Comparison of ENCODE assay signal across 22 cellular contexts in the genomic region with DNA sequence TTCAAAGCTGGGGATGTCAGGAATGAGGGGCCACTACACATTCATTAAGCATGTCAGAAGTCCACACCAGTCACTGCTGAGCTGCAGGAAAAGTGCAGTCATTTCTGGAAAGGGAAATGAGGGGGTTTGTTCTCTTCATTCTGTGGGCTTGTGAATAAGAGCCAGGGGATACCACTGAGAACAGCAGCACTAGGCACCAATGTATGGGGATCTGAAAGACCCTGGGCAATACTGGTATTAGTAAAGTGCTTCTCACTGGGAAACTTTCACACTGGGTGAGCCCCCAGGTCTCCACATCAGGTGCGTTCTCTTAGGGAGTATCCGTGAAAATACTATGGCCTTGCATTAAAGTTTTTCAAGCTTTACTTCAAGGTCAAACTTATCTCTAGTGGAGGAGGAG. TPM values are rescaled to one million over a fixed set of nuclear protein-coding genes. Genes with fewer than 3 reads are reported as not detected.
DNase-seq lines count a peak whose midpoint lies in the region; ATAC-seq and TF ChIP-seq lines count a peak whose summit lies in the region.
"Had no signal": no experiment of that assay in that cellular context is flagged by ENCODE, and none has a peak within 500 bp of the region (broad histone marks: within the 10 kb centered on the region; RNA-seq: fewer than 3 reads in every experiment).

No MANE protein-coding gene starts in this region.

- H3K36me3 Mint-ChIP-seq in stimulated activated memory B cell treated with anti-CD40 and anti-IgM and Interleukin-4, amounts not matched to agents 10 μg/mL and 1 μg/mL and 100 μg/mL, for 72 hours = no peaks in the 10 kb centered on the region
- H3K36me3 Mint-ChIP-seq: CD8-positive, alpha-beta T cell had no signal

- H3K9me3 Mint-ChIP-seq in stimulated activated memory B cell treated with anti-CD40 and anti-IgM and Interleukin-4, amounts not matched to agents 10 μg/mL and 1 μg/mL and 100 μg/mL, for 72 hours = no peaks in the 10 kb centered on the region
- H3K9me3 Mint-ChIP-seq: CD8-positive, alpha-beta T cell had no signal

- no peak overlapping the region for H3K4me3 Mint-ChIP-seq in stimulated activated memory B cell treated with anti-CD40 and anti-IgM and Interleukin-4, amounts not matched to agents 10 μg/mL and 1 μg/mL and 100 μg/mL, for 72 hours
- H3K4me3 Mint-ChIP-seq: B cell; CD8-positive, alpha-beta T cell had no signal

- intact Hi-C loops in left cardiac atrium (cut with DNase I) = no loop called here
- intact Hi-C loops in psoas muscle (cut with DNase I) = no loop called here

- H3K9me3 ChIP-seq in cardiac muscle cell (ENCODE audit: low read depth) (no peaks in the 10 kb centered on the region), psoas muscle (no peaks in the 10 kb centered on the region)
- H3K9me3 ChIP-seq: SJCRH30 had no signal

- 80 to 98% (median 89%) methylated on average over 2 of the region's 2 CpGs for WGBS in psoas muscle, 3 donors

- H3K27ac Mint-ChIP-seq in stimulated activated memory B cell treated with anti-CD40 and anti-IgM and Interleukin-4, amounts not matched to agents 10 μg/mL and 1 μg/mL and 100 μg/mL, for 72 hours = no peak overlapping the region
- H3K27ac Mint-ChIP-seq: B cell; CD8-positive, alpha-beta T cell had no signal

- H3K4me1 ChIP-seq in cardiac muscle cell (ENCODE audit: low read depth) = peaks cover 40% of the 10 kb centered on the region
- H3K4me1 ChIP-seq in psoas muscle = peaks cover 14% of the 10 kb centered on the region

- H3K27me3 ChIP-seq in cardiac muscle cell = no peaks in the 10 kb centered on the region
- no peaks in the 10 kb centered on the region for H3K27me3 ChIP-seq in psoas muscle (ENCODE audit: insufficient read depth in 3 of 3, low read length in 2 of 3)
- H3K27me3 ChIP-seq: SJCRH30 had no signal

- peaks cover 13% of the 10 kb centered on the region for H3K36me3 ChIP-seq in cardiac muscle cell
- H3K36me3 ChIP-seq in psoas muscle (ENCODE audit: insufficient read depth in 1 of 2, low read depth in 1 of 2) = no peaks in the 10 kb centered on the region

- H3K4me3 ChIP-seq in cardiac muscle cell = no peak overlapping the region
- no peak overlapping the region for H3K4me3 ChIP-seq in psoas muscle
- H3K4me3 ChIP-seq: SJCRH30 had no signal

- no peaks in the 10 kb centered on the region for H3K27me3 Mint-ChIP-seq in stimulated activated memory B cell treated with anti-CD40 and anti-IgM and Interleukin-4, amounts not matched to agents 10 μg/mL and 1 μg/mL and 100 μg/mL, for 72 hours

- H3K27ac ChIP-seq in cardiac muscle cell = peak overlapping the region; percentile 79
- peak overlapping the region; percentile 85 for H3K27ac ChIP-seq in psoas muscle
- H3K27ac ChIP-seq: 22Rv1, C4-2B, SJCRH30 had no signal

- ATAC-seq in left cardiac atrium (no peak), psoas muscle (peak in 1 of 4 donors; percentile 5), GM21447 (IDR thresholded peaks at IDR 0.05; ENCODE audit: unreplicated experiment) (no peak), GM19351 (IDR thresholded peaks at IDR 0.05; ENCODE audit: unreplicated experiment) (no peak)
- peak; percentile 56 for ATAC-seq in stimulated activated memory B cell treated with anti-CD40 and anti-IgM and Interleukin-4, amounts not matched to agents 10 μg/mL and 1 μg/mL and 100 μg/mL, for 72 hours
- ATAC-seq: CD8-positive, alpha-beta T cell; HepG2; PC-3 had no signal

- no peak for DNase-seq in cardiac muscle cell (ENCODE audit: low read depth in 1 of 2, low spot score in 1 of 2)
- no peak for DNase-seq in left cardiac atrium
- DNase-seq in psoas muscle = no peak
- DNase-seq in iPS-NIHi7 (ENCODE audit: extremely low spot score) = no peak
- DNase-seq: CD8-positive, alpha-beta T cell; DMS79 treated with DMSO at 0.1 percent for 48 hours; GF-D8; H7; Kasumi-1; NCI-H187; NCI-H2081 treated with DMSO at 0.1 percent for 48 hours; NCI-H345; NCI-H774; PC-3 had no signal

- TF ChIP-seq CTCF in cardiac muscle cell (IDR thresholded peaks at IDR 0.05; ENCODE audit: low read depth, low read length) (no peak), psoas muscle (IDR thresholded peaks at IDR 0.05) (no peak)

- no peaks in the 10 kb centered on the region for H3K4me1 Mint-ChIP-seq in stimulated activated memory B cell treated with anti-CD40 and anti-IgM and Interleukin-4, amounts not matched to agents 10 μg/mL and 1 μg/mL and 100 μg/mL, for 72 hours
- H3K4me1 Mint-ChIP-seq: B cell had no signal

RNA-seq across cellular contexts. Expression of a gene that starts 49.9 kb away (rescaled TPM):
- total RNA-seq in cardiac muscle cell (107 and 171 TPM in 2 replicates), left cardiac atrium (1 to 10 TPM; 2.7 to 4.0 TPM), psoas muscle (10 to 100 TPM in 2 of 4 donors, 1 to 10 TPM in 2; 5.1 to 35.4 (median 15.4) TPM)
- polyA plus RNA-seq in cardiac muscle cell (132 and 210 TPM in 2 replicates), psoas muscle (1 to 10 TPM in 2 of 3 donors, under 1 TPM in 1; 0.43 to 4.9 (median 1.9) TPM)
- total RNA-seq: CD8-positive, alpha-beta T cell; HepG2 had no signal
